15 cellular contexts compared by ENCODE assay signal in the genomic region with DNA sequence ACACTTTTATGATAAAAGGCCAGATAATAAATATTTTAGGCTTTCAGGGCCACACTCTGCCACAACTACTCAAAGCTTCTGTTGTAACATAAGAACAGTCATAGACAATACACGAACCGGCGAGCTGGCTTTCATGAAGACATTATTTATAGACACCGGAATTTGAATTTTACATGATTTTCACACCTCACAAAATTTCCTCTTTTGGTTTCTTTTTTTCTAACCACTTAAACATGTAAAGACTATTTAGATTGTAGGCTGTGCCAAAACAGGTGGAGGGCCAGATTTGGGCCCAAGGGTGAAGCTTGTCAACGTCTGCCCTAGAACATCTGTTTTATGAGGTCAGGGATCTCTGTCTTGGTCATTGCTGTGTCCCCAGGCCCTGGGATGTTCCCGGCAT. TPM values are rescaled to one million over a fixed set of nuclear protein-coding genes. Genes with fewer than 3 reads are reported as not detected.
DNase-seq lines count a peak whose midpoint lies in the region; ATAC-seq, FAIRE-seq and TF ChIP-seq lines count a peak whose summit lies in the region.
"Had no signal": no experiment of that assay in that cellular context is flagged by ENCODE, and none has a peak within 500 bp of the region (broad histone marks: within the 10 kb centered on the region; RNA-seq: fewer than 3 reads in every experiment).

No MANE protein-coding gene starts in this region.

- FAIRE-seq in HTR-8/SVneo (lab: Jason Lieb, UNC), result no peak
- FAIRE-seq: pancreas had no signal

- peaks cover 13% of the 10 kb centered on the region for H3F3A ChIP-seq in DOHH2 (ENCODE audit: control insufficient read depth, insufficient read depth)

- 73 to 84% methylated on average over 6 of the region's 6 CpGs for WGBS in heart right ventricle, 2 donors

- no peaks in the 10 kb centered on the region for H3K27me3 ChIP-seq in DOHH2 (ENCODE audit: control insufficient read depth, low read length)
- peaks cover 0 to 22% (median 6%) of the 10 kb centered on the region in 7 donors for H3K27me3 ChIP-seq in heart right ventricle
- H3K27me3 ChIP-seq: pancreas had no signal

- H3K9me2 ChIP-seq in DOHH2 (replicated peaks; ENCODE audit: control insufficient read depth, low read length), result no peaks in the 10 kb centered on the region

- intact Hi-C loops in heart right ventricle (cut with DNase I), result loop anchor here in 3 of 10 donors (5.0 to 10.0 kb wide), 3 partner anchors 34 to 111 kb away; no protein-coding TSS in a partner anchor

- no peaks in the 10 kb centered on the region for H3K9me3 ChIP-seq in DOHH2 (ENCODE audit: control insufficient read depth, insufficient read depth, low read length)
- H3K9me3 ChIP-seq in heart right ventricle, result no peaks in the 10 kb centered on the region
- H3K9me3 ChIP-seq: pancreas had no signal

- H3K27ac ChIP-seq in DOHH2 (ENCODE audit: low read depth, low read length) (peak overlapping the region; percentile 100), heart right ventricle (no peak overlapping the region)
- H3K27ac ChIP-seq: pancreas had no signal

- no peaks in the 10 kb centered on the region for H4K20me1 ChIP-seq in DOHH2 (ENCODE audit: control insufficient read depth, insufficient read depth, low read depth, low read length)

- peak overlapping the region; percentile 95 for H3K4me2 ChIP-seq in DOHH2 (ENCODE audit: low read length)

- H3K4me1 ChIP-seq in DOHH2 (ENCODE audit: control insufficient read depth, low read length), result peaks cover 90% of the 10 kb centered on the region
- peaks cover 0 to 9% (median 7%) of the 10 kb centered on the region in 9 donors for H3K4me1 ChIP-seq in heart right ventricle
- H3K4me1 ChIP-seq: pancreas had no signal

- H3K36me3 ChIP-seq in DOHH2 (ENCODE audit: control insufficient read depth, low read length) (peaks cover 4% of the 10 kb centered on the region), heart right ventricle (no peaks in the 10 kb centered on the region)
- H3K36me3 ChIP-seq: pancreas had no signal

- ATAC-seq in GM19043 (IDR thresholded peaks at IDR 0.05; ENCODE audit: low read depth, unreplicated experiment) (peak; percentile 56), HG03439 (IDR thresholded peaks at IDR 0.05; ENCODE audit: unreplicated experiment) (peak; percentile 58), GM19467 (IDR thresholded peaks at IDR 0.05; ENCODE audit: unreplicated experiment) (no peak), heart right ventricle (no peak)
- ATAC-seq: pancreas, WTC11 had no signal

- H3K79me2 ChIP-seq in DOHH2 (ENCODE audit: control insufficient read depth, low read length), result no peaks in the 10 kb centered on the region

- peak overlapping the region; percentile 67 for H3K4me3 ChIP-seq in DOHH2 (ENCODE audit: low read length)
- no peak overlapping the region for H3K4me3 ChIP-seq in heart right ventricle
- H3K4me3 ChIP-seq: pancreas had no signal

- TF ChIP-seq CTCF in DOHH2 (IDR thresholded peaks at IDR 0.05; ENCODE audit: low read depth, low read length, poor library complexity, severe bottlenecking) (no peak), heart right ventricle (IDR thresholded peaks at IDR 0.05) (no peak)

- DNase-seq in germinal center (ENCODE audit: low spot score), result peak; percentile 71
- no peak for DNase-seq in NCI-H2171 treated with DMSO at 0.1 percent for 48 hours (lab: John Stamatoyannopoulos, UW)
- no peak for DNase-seq in HTR-8/SVneo (ENCODE audit: insufficient read length, low spot score)
- no peak for DNase-seq in heart right ventricle
- DNase-seq: mesendoderm; pancreas; stimulated activated CD4-positive, alpha-beta T cell treated with anti-CD3 and anti-CD28 coated beads, Interleukin-15, amount 100 ng/mL, for 24 hours had no signal

RNA-seq across cellular contexts. Expression of a gene that starts 29.7 kb away (rescaled TPM):
- 1 to 10 TPM in 3 of 10 donors, under 1 TPM in 4, not detected in 3; 0.51 to 2.1 (median 0.74) TPM for total RNA-seq in heart right ventricle
- 1 to 10 TPM in 1 of 2 donors, under 1 TPM in 1; 0.78 to 2.7 TPM for polyA plus RNA-seq in heart right ventricle
- polyA plus RNA-seq: AG04450 had no signal

RNA-seq across cellular contexts. Expression of a gene that starts 44.4 kb away (rescaled TPM):
- total RNA-seq in heart right ventricle, result 10 to 100 TPM in 1 of 10 donors, 1 to 10 TPM in 9; 2.8 to 13.1 (median 4.8) TPM
- polyA plus RNA-seq in heart right ventricle, result 1 to 10 TPM; 1.4 to 3.5 TPM
- total RNA-seq: M059J, urinary bladder had no signal
- polyA plus RNA-seq: AG04450 had no signal

RNA-seq across cellular contexts. Expression of a gene that starts 48.9 kb away (rescaled TPM):
- 10 to 100 TPM in 2 of 10 donors, 1 to 10 TPM in 8; 4.3 to 12.5 (median 7.5) TPM for total RNA-seq in heart right ventricle
- polyA plus RNA-seq in heart right ventricle, result 10 to 100 TPM in 1 of 2 donors, 1 to 10 TPM in 1; 8.9 to 30.0 TPM
- total RNA-seq: M059J had no signal

RNA-seq across cellular contexts. Expression of a gene that starts 52.7 kb away (rescaled TPM):
- total RNA-seq in heart right ventricle, result 100 to 1,000 TPM; 451 to 819 (median 578) TPM
- 100 to 1,000 TPM; 251 to 605 TPM for polyA plus RNA-seq in heart right ventricle
- total RNA-seq: M059J had no signal

RNA-seq across cellular contexts. Expression of a gene that starts 55.7 kb away (rescaled TPM):
- 10 to 100 TPM; 33.1 to 70.5 (median 41.5) TPM for total RNA-seq in heart right ventricle
- 10 to 100 TPM; 24.5 to 60.5 TPM for polyA plus RNA-seq in heart right ventricle

Comparison
In these comparisons a context has a peak if more than half of its experiments do, and no peak if none do; other contexts are left out.
1. ATAC-seq: peak in GM19043 (single experiment) and HG03439 (single experiment); none in GM19467 (single experiment) and heart right ventricle (0 of 8).